In the genomic region with DNA sequence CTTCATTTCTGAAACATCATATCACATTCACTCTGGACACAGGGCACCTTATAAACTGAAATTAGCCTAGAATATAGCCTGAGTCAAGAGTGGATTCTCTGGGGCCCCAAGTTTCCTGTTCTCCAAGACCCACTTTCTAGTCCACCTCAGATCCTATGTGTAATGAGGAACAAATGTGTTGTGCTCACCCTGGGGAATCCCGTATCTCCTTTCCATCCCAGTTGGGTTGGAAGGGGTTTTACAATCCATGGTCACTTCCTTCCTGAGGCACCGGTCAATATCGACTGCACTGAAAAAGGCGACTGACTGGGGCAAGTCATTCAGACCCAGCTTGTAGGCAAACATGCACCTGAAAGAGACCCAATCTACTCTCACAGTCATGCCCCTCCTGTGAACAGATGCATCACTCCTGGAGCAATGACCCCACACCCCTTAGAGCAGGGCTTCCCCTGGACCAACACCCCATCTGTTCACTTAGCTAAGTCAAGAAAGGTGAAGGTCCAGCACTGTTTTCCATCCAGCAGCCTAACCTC, we compare ENCODE assay signal across 22 cellular contexts. TPM values are rescaled to one million over a fixed set of nuclear protein-coding genes. Genes with fewer than 3 reads are reported as not detected.
DNase-seq lines count a peak whose midpoint lies in the region; ATAC-seq and TF ChIP-seq lines count a peak whose summit lies in the region.
"Had no signal": no experiment of that assay in that cellular context is flagged by ENCODE, and none has a peak within 500 bp of the region (broad histone marks: within the 10 kb centered on the region; RNA-seq: fewer than 3 reads in every experiment).

No MANE protein-coding gene starts in this region.

- ATAC-seq in memory B cell (ENCODE audit: low read depth) (no peak), HG03139 (IDR thresholded peaks at IDR 0.05; ENCODE audit: unreplicated experiment) (no peak)
- ATAC-seq: heart left ventricle, upper lobe of right lung had no signal

- POLR2A ChIA-PET in activated CD4-positive, alpha-beta T cell treated with anti-CD3 and anti-CD28 coated beads, Interleukin-2, amount 10 ng/mL, durations not matched to agents 7 days and 5 days (lab: Charles Lee) = no interaction called here

- H3K4me1 Mint-ChIP-seq in activated CD4-positive, alpha-beta T cell treated with anti-CD3 and anti-CD28 coated beads, Interleukin-2, amount 10 ng/mL, durations not matched to agents 7 days and 5 days = peaks cover 28% of the 10 kb centered on the region
- H3K4me1 Mint-ChIP-seq in Calu3 (ENCODE audit: low read depth, unreplicated experiment) (peaks cover 9% of the 10 kb centered on the region), memory B cell (peaks cover 14% of the 10 kb centered on the region)
- H3K4me1 Mint-ChIP-seq in activated T-helper 2 cell treated with anti-CD3 and anti-CD28 coated beads, Interferon-gamma antibody, Interleukin-2, Interleukin-4, amounts not matched to agents 10 μg/mL and 5 μg/mL and 100 μg/mL, durations not matched to agents 14 hours and 24 hours and 36 hours (ENCODE audit: low read depth) = peaks cover 26% of the 10 kb centered on the region

- no peaks in the 10 kb centered on the region for H3K9me3 Mint-ChIP-seq in activated CD4-positive, alpha-beta T cell treated with anti-CD3 and anti-CD28 coated beads, Interleukin-2, amount 10 ng/mL, durations not matched to agents 7 days and 5 days
- no peaks in the 10 kb centered on the region for H3K9me3 Mint-ChIP-seq in Calu3 (ENCODE audit: low read depth, unreplicated experiment)
- H3K9me3 Mint-ChIP-seq in activated T-helper 2 cell treated with anti-CD3 and anti-CD28 coated beads, Interferon-gamma antibody, Interleukin-2, Interleukin-4, amounts not matched to agents 10 μg/mL and 5 μg/mL and 100 μg/mL, durations not matched to agents 14 hours and 24 hours and 36 hours = no peaks in the 10 kb centered on the region
- no peaks in the 10 kb centered on the region for H3K9me3 Mint-ChIP-seq in memory B cell
- H3K9me3 Mint-ChIP-seq: IgD-negative memory B cell; naive B cell; T-helper 1 cell treated with Interleukin-12 subunit alpha and Interleukin-12 subunit beta and Interleukin-4 antibody, amounts not matched to agents 30 μg/mL and 1 μg/mL, for 36 hours had no signal

- no peak for TF ChIP-seq CTCF in Calu3 (IDR thresholded peaks at IDR 0.05; ENCODE audit: unreplicated experiment)

- no peak for DNase-seq in activated CD4-positive, alpha-beta T cell treated with anti-CD3 and anti-CD28 coated beads, Interleukin-2, amount 10 ng/mL, durations not matched to agents 7 days and 5 days
- no peak for DNase-seq in activated CD4-positive, alpha-beta T cell treated with anti-CD3 and anti-CD28 coated beads, Interleukin-2, amount 50 U/mL, for 48 hours
- DNase-seq in Calu3 = no peak
- no peak for DNase-seq in activated T-helper 2 cell treated with anti-CD3 and anti-CD28 coated beads, Interferon-gamma antibody, Interleukin-2, Interleukin-4, amounts not matched to agents 10 μg/mL and 5 μg/mL and 100 μg/mL, durations not matched to agents 14 hours and 24 hours and 36 hours (ENCODE audit: low spot score)
- DNase-seq in memory B cell (ENCODE audit: low spot score in 2 of 2) = no peak
- DNase-seq in GM19240 (ENCODE audit: insufficient read length, low spot score) = no peak
- no peak for DNase-seq in NCI-H510A treated with DMSO at 0.1 percent for 48 hours (lab: John Stamatoyannopoulos, UW)
- DNase-seq: activated effector memory CD4-positive, alpha-beta T cell treated with anti-CD3 and anti-CD28 coated beads, Interleukin-2, amount 50 U/mL, for 16 hours; caudate nucleus; heart left ventricle; mesenchymal stem cell; naive B cell; NCI-H2107; NCI-H524; ovary; Peyer's patch; stimulated activated CD4-positive, alpha-beta T cell treated with anti-CD3 and anti-CD28 coated beads, Interleukin-4, amount 100 ng/mL, for 4 hours; upper lobe of right lung; WERI-Rb-1 had no signal

- peaks cover 69% of the 10 kb centered on the region for H3K36me3 Mint-ChIP-seq in activated CD4-positive, alpha-beta T cell treated with anti-CD3 and anti-CD28 coated beads, Interleukin-2, amount 10 ng/mL, durations not matched to agents 7 days and 5 days (ENCODE audit: low read depth)
- H3K36me3 Mint-ChIP-seq in Calu3 (ENCODE audit: insufficient read depth, unreplicated experiment) = peaks cover 82% of the 10 kb centered on the region
- H3K36me3 Mint-ChIP-seq in activated T-helper 2 cell treated with anti-CD3 and anti-CD28 coated beads, Interferon-gamma antibody, Interleukin-2, Interleukin-4, amounts not matched to agents 10 μg/mL and 5 μg/mL and 100 μg/mL, durations not matched to agents 14 hours and 24 hours and 36 hours (ENCODE audit: low read depth) = peaks cover 83% of the 10 kb centered on the region
- peaks cover 29% of the 10 kb centered on the region for H3K36me3 Mint-ChIP-seq in memory B cell

- BruUV-seq in Calu3 (replicated peaks; lab: Mats Ljungman, UMichigan) = TSS peak; percentile 5

- intact Hi-C loops in Calu3 (cut with micrococcal nuclease; ENCODE audit: unreplicated experiment) = no loop called here
- intact Hi-C loops in activated T-helper 2 cell treated with anti-CD3 and anti-CD28 coated beads, Interferon-gamma antibody, Interleukin-2, Interleukin-4, amounts not matched to agents 10 μg/mL and 5 μg/mL and 100 μg/mL, durations not matched to agents 14 hours and 24 hours and 36 hours (cut with micrococcal nuclease) = no loop called here

- no peak overlapping the region for H3K4me3 Mint-ChIP-seq in activated CD4-positive, alpha-beta T cell treated with anti-CD3 and anti-CD28 coated beads, Interleukin-2, amount 10 ng/mL, durations not matched to agents 7 days and 5 days
- H3K4me3 Mint-ChIP-seq in Calu3 (ENCODE audit: low read depth, unreplicated experiment) (no peak overlapping the region), memory B cell (no peak overlapping the region)
- H3K4me3 Mint-ChIP-seq in activated T-helper 2 cell treated with anti-CD3 and anti-CD28 coated beads, Interferon-gamma antibody, Interleukin-2, Interleukin-4, amounts not matched to agents 10 μg/mL and 5 μg/mL and 100 μg/mL, durations not matched to agents 14 hours and 24 hours and 36 hours (ENCODE audit: low read depth) = no peak overlapping the region
- H3K4me3 Mint-ChIP-seq: IgD-negative memory B cell; naive B cell; T-helper 1 cell treated with Interleukin-12 subunit alpha and Interleukin-12 subunit beta and Interleukin-4 antibody, amounts not matched to agents 30 μg/mL and 1 μg/mL, for 36 hours had no signal

- CTCF ChIA-PET in activated CD4-positive, alpha-beta T cell treated with anti-CD3 and anti-CD28 coated beads, Interleukin-2, amount 10 ng/mL, durations not matched to agents 7 days and 5 days (lab: Charles Lee) = interaction anchor here (0.8 to 1.5 kb wide), 3 partner anchors 12 to 110 kb away, joined by 4 to 5 read pairs (median 4); no protein-coding TSS in a partner anchor
- CTCF ChIA-PET in Calu3 (lab: Charles Lee) = no interaction called here

- H3K27me3 Mint-ChIP-seq in activated CD4-positive, alpha-beta T cell treated with anti-CD3 and anti-CD28 coated beads, Interleukin-2, amount 10 ng/mL, durations not matched to agents 7 days and 5 days = no peaks in the 10 kb centered on the region
- H3K27me3 Mint-ChIP-seq in Calu3 (ENCODE audit: unreplicated experiment) (no peaks in the 10 kb centered on the region), memory B cell (no peaks in the 10 kb centered on the region)
- H3K27me3 Mint-ChIP-seq in activated T-helper 2 cell treated with anti-CD3 and anti-CD28 coated beads, Interferon-gamma antibody, Interleukin-2, Interleukin-4, amounts not matched to agents 10 μg/mL and 5 μg/mL and 100 μg/mL, durations not matched to agents 14 hours and 24 hours and 36 hours (ENCODE audit: low read depth) = no peaks in the 10 kb centered on the region
- H3K27me3 Mint-ChIP-seq: IgD-negative memory B cell, naive B cell had no signal

- peak overlapping the region; percentile 36 for H3K27ac Mint-ChIP-seq in activated CD4-positive, alpha-beta T cell treated with anti-CD3 and anti-CD28 coated beads, Interleukin-2, amount 10 ng/mL, durations not matched to agents 7 days and 5 days
- H3K27ac Mint-ChIP-seq in Calu3 (ENCODE audit: unreplicated experiment) = no peak overlapping the region
- peak overlapping the region; percentile 80 for H3K27ac Mint-ChIP-seq in activated T-helper 2 cell treated with anti-CD3 and anti-CD28 coated beads, Interferon-gamma antibody, Interleukin-2, Interleukin-4, amounts not matched to agents 10 μg/mL and 5 μg/mL and 100 μg/mL, durations not matched to agents 14 hours and 24 hours and 36 hours
- H3K27ac Mint-ChIP-seq in memory B cell = peak overlapping the region; percentile 18

RNA-seq across cellular contexts. Expression of gene POLG, which starts 17.4 kb away (rescaled TPM):
- 100 to 1,000 TPM in 1 of 2 experiments, 10 to 100 TPM in 1; 85.6 to 105 TPM for total RNA-seq in activated CD4-positive, alpha-beta T cell treated with anti-CD3 and anti-CD28 coated beads, Interleukin-2, amount 10 ng/mL, durations not matched to agents 7 days and 5 days
- 83.6 and 92.3 TPM in 2 replicates for total RNA-seq in Calu3 (2022)
- 124 and 131 TPM in 2 replicates for total RNA-seq in activated T-helper 2 cell treated with anti-CD3 and anti-CD28 coated beads, Interferon-gamma antibody, Interleukin-2, Interleukin-4, amounts not matched to agents 10 μg/mL and 5 μg/mL and 100 μg/mL, durations not matched to agents 14 hours and 24 hours and 36 hours
